Comparison of ENCODE assay signal across 25 cellular contexts in the genomic region with DNA sequence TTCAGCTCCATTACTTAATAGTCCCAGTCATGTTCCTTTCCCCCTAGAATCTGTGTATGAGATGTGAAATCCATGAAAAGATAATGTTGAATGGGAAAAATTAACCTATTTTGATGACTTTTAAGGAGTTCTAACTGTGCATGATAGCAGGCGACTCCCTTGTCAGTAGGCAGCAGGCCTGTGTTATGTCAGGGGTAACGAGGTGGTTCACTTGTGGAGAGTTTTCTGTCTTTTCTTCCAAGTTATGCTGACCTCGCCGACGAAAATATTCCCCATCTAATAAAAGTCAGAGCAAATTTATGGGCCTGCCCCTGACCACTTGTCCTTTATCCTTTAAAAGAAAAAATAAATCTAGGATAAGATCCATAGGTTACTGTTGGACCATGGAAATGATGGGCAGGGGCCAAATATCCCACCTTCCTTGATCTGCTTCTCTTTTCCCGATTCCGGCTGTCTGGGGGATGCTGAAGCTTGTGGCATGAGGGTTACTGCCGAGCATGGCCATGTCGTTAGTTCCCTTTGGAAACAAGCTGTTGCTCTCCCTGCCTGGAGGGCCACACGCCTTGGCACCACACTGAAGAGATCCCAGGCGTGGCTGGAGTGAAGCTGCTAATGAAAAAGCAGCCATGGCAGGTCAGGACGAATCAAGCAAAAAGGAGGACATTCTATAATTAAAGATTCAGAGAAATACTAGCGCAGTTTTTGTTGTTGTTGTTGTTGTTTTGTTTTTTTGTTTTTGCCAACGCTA.
DNase-seq lines count a peak whose midpoint lies in the region; ATAC-seq, FAIRE-seq and TF ChIP-seq lines count a peak whose summit lies in the region.
"Had no signal": no experiment of that assay in that cellular context is flagged by ENCODE, and none has a peak within 500 bp of the region (broad histone marks: within the 10 kb centered on the region; RNA-seq: fewer than 3 reads in every experiment).

No MANE protein-coding gene starts in this region.

- H3K36me3 ChIP-seq in PC-9 (ENCODE audit: low read depth) (0 out of 2 replicates have a peak, but pooled peaks cover 3% of the 10 kb centered on the region), brain microvascular endothelial cell (replicated peaks) (no peaks in the 10 kb centered on the region)
- H3K36me3 ChIP-seq: BLaER1 had no signal

- BruUV-seq in Calu3 (replicated peaks; lab: Mats Ljungman, UMichigan) (no TSS peak), PC-9 (replicated peaks; lab: Mats Ljungman, UMichigan) (TSS peak; percentile 44)

- in situ Hi-C loops in brain microvascular endothelial cell (cut with HindIII; ENCODE audit: low pct_ligation_motif_present, low sequenced_read_pairs) = no loop called here

- H3K27ac ChIP-seq in PC-9 (peak overlapping the region; percentile 89), brain microvascular endothelial cell (no peak overlapping the region)
- H3K27ac ChIP-seq: BLaER1 had no signal

- H3K27me3 Mint-ChIP-seq in Calu3 (ENCODE audit: unreplicated experiment) (no peaks in the 10 kb centered on the region), nephron (ENCODE audit: low read depth) (no peaks in the 10 kb centered on the region)

- peak overlapping the region; percentile 74 for H3K4me2 ChIP-seq in PC-9
- H3K4me2 ChIP-seq: BLaER1 had no signal

- H3K9me3 ChIP-seq in PC-9 (ENCODE audit: insufficient read depth, low read depth) = peaks cover 15% of the 10 kb centered on the region; the same call in 1 of the 2 replicates
- H3K9me3 ChIP-seq: BLaER1 had no signal

- H3K27me3 ChIP-seq in PC-9 (ENCODE audit: insufficient read depth, low read depth) = no peaks in the 10 kb centered on the region
- no peaks in the 10 kb centered on the region for H3K27me3 ChIP-seq in brain microvascular endothelial cell (replicated peaks)
- H3K27me3 ChIP-seq: BLaER1 had no signal

- ATAC-seq in HG03442 (IDR thresholded peaks at IDR 0.05; ENCODE audit: unreplicated experiment) = no peak
- ATAC-seq: activated CD4-positive, CD25-positive, alpha-beta regulatory T cell treated with anti-CD3 and anti-CD28 coated beads, Interleukin-2, amount 50 U/mL, for 24 hours; GM12878; stimulated activated naive B cell treated with anti-CD40 and anti-IgM and Interleukin-4, amounts not matched to agents 10 μg/mL and 1 μg/mL and 100 μg/mL, for 72 hours had no signal

- H3K79me2 ChIP-seq in PC-9 (ENCODE audit: low read depth) = peaks cover 82% of the 10 kb centered on the region

- H3K36me3 Mint-ChIP-seq in Calu3 (ENCODE audit: insufficient read depth, unreplicated experiment) (no peaks in the 10 kb centered on the region), nephron (ENCODE audit: low read depth) (no peaks in the 10 kb centered on the region)
- H3K36me3 Mint-ChIP-seq: activated CD4-positive, alpha-beta memory T cell treated with anti-CD3 and anti-CD28 coated beads for 36 hours; activated naive CD4-positive, alpha-beta T cell treated with anti-CD3 and anti-CD28 coated beads, Interleukin-2, amount 50 U/mL, for 72 hours; stimulated activated naive B cell treated with anti-CD40 and anti-IgM and Interleukin-4, amounts not matched to agents 10 μg/mL and 1 μg/mL and 100 μg/mL, for 72 hours had no signal

- no peak for TF ChIP-seq CTCF in Calu3 (IDR thresholded peaks at IDR 0.05; ENCODE audit: unreplicated experiment)
- TF ChIP-seq CTCF in PC-9 (conservative IDR thresholded peaks at IDR 0.05) = no peak
- TF ChIP-seq CTCF in nephron (IDR thresholded peaks at IDR 0.05; ENCODE audit: unreplicated experiment in 3 of 3) = no peak
- TF ChIP-seq CTCF in brain microvascular endothelial cell (IDR thresholded peaks at IDR 0.05; ENCODE audit: low read depth, low read length, missing control alignments) = no peak

- H3F3A ChIP-seq in PC-9 (ENCODE audit: insufficient read depth, low read depth) = peaks cover 37% of the 10 kb centered on the region

- H3K4me1 ChIP-seq in PC-9 (replicated peaks; ENCODE audit: insufficient read depth) = peaks cover 65% of the 10 kb centered on the region
- H3K4me1 ChIP-seq: BLaER1 had no signal

- POLR2A ChIA-PET in PC-9 (lab: Charles Lee; ENCODE audit: unreplicated experiment) = no interaction called here

- peaks cover 2% of the 10 kb centered on the region for H3K9me3 Mint-ChIP-seq in Calu3 (ENCODE audit: low read depth, unreplicated experiment)
- H3K9me3 Mint-ChIP-seq in nephron = no peaks in the 10 kb centered on the region
- H3K9me3 Mint-ChIP-seq: activated CD4-positive, alpha-beta memory T cell treated with anti-CD3 and anti-CD28 coated beads for 36 hours; activated naive CD4-positive, alpha-beta T cell treated with anti-CD3 and anti-CD28 coated beads, Interleukin-2, amount 50 U/mL, for 72 hours; activated T-helper 2 cell treated with anti-CD3 and anti-CD28 coated beads, Interferon-gamma antibody, Interleukin-2, Interleukin-4, amounts not matched to agents 10 μg/mL and 5 μg/mL and 100 μg/mL, durations not matched to agents 14 hours and 24 hours and 36 hours; stimulated activated naive B cell treated with anti-CD40 and anti-IgM and Interleukin-4, amounts not matched to agents 10 μg/mL and 1 μg/mL and 100 μg/mL, for 72 hours had no signal

- no peaks in the 10 kb centered on the region for H4K20me1 ChIP-seq in PC-9 (ENCODE audit: insufficient read depth)

- DNase-seq in Calu3 (no peak), PC-9 (no peak), GF-D8 (lab: John Stamatoyannopoulos, UW) (no peak), epidermal melanocyte (ENCODE audit: insufficient read length, low spot score) (no peak), brain microvascular endothelial cell (no peak)
- DNase-seq: activated CD4-positive, alpha-beta memory T cell treated with anti-CD3 and anti-CD28 coated beads for 36 hours; activated CD8-positive, alpha-beta memory T cell treated with anti-CD3 and anti-CD28 coated beads, Interleukin-2, amount 50 U/mL, for 48 hours; COR-L47; effector CD4-positive, alpha-beta T cell; KG1; kidney; NCI-H1436; NCI-H446; occipital lobe; SHP77 treated with DMSO at 0.1 percent for 48 hours; stimulated activated CD4-positive, alpha-beta T cell treated with anti-CD3 and anti-CD28 coated beads, Interleukin-4, amount 100 ng/mL, for 1 hour; stimulated activated naive B cell treated with anti-CD40 and anti-IgM and Interleukin-4, amounts not matched to agents 10 μg/mL and 1 μg/mL and 100 μg/mL, for 72 hours had no signal

- CTCF ChIA-PET in Calu3 (lab: Charles Lee) = interaction anchor here (0.6 to 1.8 kb wide), 6 partner anchors 7 to 270 kb away, joined by 3 to 18 read pairs (median 3); a partner anchor contains a TSS
- CTCF ChIA-PET in PC-9 (lab: Charles Lee) = interaction anchor here (1.0 kb wide), 1 partner anchor 53 kb away, joined by 6 read pairs; no protein-coding TSS in a partner anchor

- H3K4me3 ChIP-seq in PC-9 = peak overlapping the region; percentile 30; the same call in 1 of the 2 replicates
- no peak overlapping the region for H3K4me3 ChIP-seq in brain microvascular endothelial cell (ENCODE audit: low read depth, low read length)
- H3K4me3 ChIP-seq: BLaER1, GM12878 had no signal

- H3K27ac Mint-ChIP-seq in Calu3 (ENCODE audit: unreplicated experiment) (peak overlapping the region; percentile 55), nephron (peak overlapping the region; percentile 44 to 62 (median 55))
- H3K27ac Mint-ChIP-seq: activated CD4-positive, alpha-beta memory T cell treated with anti-CD3 and anti-CD28 coated beads for 36 hours; activated naive CD4-positive, alpha-beta T cell treated with anti-CD3 and anti-CD28 coated beads, Interleukin-2, amount 50 U/mL, for 72 hours; activated T-helper 2 cell treated with anti-CD3 and anti-CD28 coated beads, Interferon-gamma antibody, Interleukin-2, Interleukin-4, amounts not matched to agents 10 μg/mL and 5 μg/mL and 100 μg/mL, durations not matched to agents 14 hours and 24 hours and 36 hours; stimulated activated naive B cell treated with anti-CD40 and anti-IgM and Interleukin-4, amounts not matched to agents 10 μg/mL and 1 μg/mL and 100 μg/mL, for 72 hours had no signal

- H3K9me2 ChIP-seq in PC-9 (ENCODE audit: insufficient read depth) = no peaks in the 10 kb centered on the region

- no peak overlapping the region for H3K4me3 Mint-ChIP-seq in Calu3 (ENCODE audit: low read depth, unreplicated experiment)
- H3K4me3 Mint-ChIP-seq in nephron = peak overlapping the region in 1 of 3 experiments; percentile 35
- H3K4me3 Mint-ChIP-seq: activated CD4-positive, alpha-beta memory T cell treated with anti-CD3 and anti-CD28 coated beads for 36 hours; stimulated activated naive B cell treated with anti-CD40 and anti-IgM and Interleukin-4, amounts not matched to agents 10 μg/mL and 1 μg/mL and 100 μg/mL, for 72 hours had no signal

- FAIRE-seq in endometrium (lab: Jason Lieb, UNC) = peak; percentile 95
- FAIRE-seq: GM12878, kidney had no signal

- intact Hi-C loops in Calu3 (cut with micrococcal nuclease; ENCODE audit: unreplicated experiment) = loop anchor here (1.0 to 2.0 kb wide), 2 partner anchors 95 to 175 kb away; no protein-coding TSS in a partner anchor
- intact Hi-C loops in PC-9 (cut with micrococcal nuclease; ENCODE audit: unreplicated experiment) = loop anchor here (2.0 kb wide), 1 partner anchor 53 kb away; no protein-coding TSS in a partner anchor

- H2AFZ ChIP-seq in PC-9 = no peak overlapping the region

- H3K4me1 Mint-ChIP-seq in Calu3 (ENCODE audit: low read depth, unreplicated experiment) (peaks cover 59% of the 10 kb centered on the region), nephron (peaks cover 37% of the 10 kb centered on the region)
